30 cellular contexts compared by ENCODE assay signal in the genomic region with DNA sequence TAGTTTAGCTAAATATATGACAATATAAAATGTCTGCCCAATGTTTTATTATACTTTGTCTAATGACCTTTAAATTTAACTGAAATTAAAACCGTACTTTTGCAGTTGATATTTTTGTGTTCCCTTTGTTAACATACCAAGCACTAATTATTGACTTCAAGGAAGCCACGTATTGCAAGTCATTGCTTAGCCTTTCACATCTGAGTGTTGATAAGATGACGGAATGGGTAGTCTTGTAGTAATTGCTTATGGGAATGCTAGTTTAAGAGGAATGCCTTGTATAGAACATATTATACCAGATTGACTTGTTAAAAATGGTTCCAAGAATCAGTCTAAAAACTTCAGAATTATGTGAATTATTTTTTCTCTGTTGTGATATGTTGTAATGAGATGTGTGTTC.
"Had no signal": no experiment of that assay in that cellular context is flagged by ENCODE, and none has a peak within 500 bp of the region (broad histone marks: within the 10 kb centered on the region; RNA-seq: fewer than 3 reads in every experiment).

No MANE protein-coding gene starts in this region.

- H3K36me3 ChIP-seq: ovary, suprapubic skin, tibial artery, transverse colon, upper lobe of right lung, uterus had no signal

- ATAC-seq: naive thymus-derived CD8-positive, alpha-beta T cell; natural killer cell treated with Interleukin-12 subunit alpha and Interleukin-12 subunit beta and Interleukin-15 and Interleukin-18, amount 100 ng/mL, for 72 hours; psoas muscle; right cardiac atrium; sciatic nerve; stimulated activated memory B cell treated with anti-CD40 and anti-IgM and Interleukin-4, amounts not matched to agents 10 μg/mL and 1 μg/mL and 100 μg/mL, for 72 hours; stimulated activated naive CD8-positive, alpha-beta T cell treated with anti-CD3 and anti-CD28 coated beads, Interleukin-15, amount 100 ng/mL, for 72 hours; stimulated activated naive CD8-positive, alpha-beta T cell treated with anti-CD3 and anti-CD28 coated beads, Interleukin-15, Interleukin-2, amounts not matched to agents 100 U/mL and 50 U/mL, for 24 hours; upper lobe of right lung had no signal

- H2AFZ ChIP-seq: parathyroid adenoma had no signal

- H3K4me2 ChIP-seq: smooth muscle cell had no signal

- H3K4me1 ChIP-seq: parathyroid adenoma, psoas muscle, spleen, suprapubic skin, testis, tibial artery, upper lobe of right lung, uterus had no signal

- H3K79me2 ChIP-seq: parathyroid adenoma had no signal

- H3K27me3 ChIP-seq: neutrophil, ovary, spleen, suprapubic skin, testis, tibial artery, transverse colon, upper lobe of right lung, uterus had no signal

- H3K27ac ChIP-seq: neutrophil, ovary, parathyroid adenoma, psoas muscle, skin epidermis, spleen, suprapubic skin, testis, tibial artery, transverse colon, upper lobe of right lung, uterus had no signal

- H3K9ac ChIP-seq: parathyroid adenoma had no signal

- H3K9me3 ChIP-seq: neutrophil, ovary, psoas muscle, spleen, suprapubic skin, testis, tibial artery, transverse colon, upper lobe of right lung, uterus had no signal

- H3K4me3 ChIP-seq: ovary, psoas muscle, skin epidermis, smooth muscle cell, spleen, suprapubic skin, testis, tibial artery, transverse colon, upper lobe of right lung, uterus had no signal

- DNase-seq: naive thymus-derived CD8-positive, alpha-beta T cell; nephron progenitor cell; nucleus accumbens; ovary; posterior cingulate gyrus; psoas muscle; right cardiac atrium; spleen; stimulated activated CD4-positive, alpha-beta T cell treated with anti-CD3 and anti-CD28 coated beads, Interleukin-12 subunit alpha, Interleukin-12 subunit beta, amount 100 ng/mL, for 4 hours; stimulated activated CD4-positive, alpha-beta T cell treated with anti-CD3 and anti-CD28 coated beads, Interleukin-1b, Interleukin-23, amount 100 ng/mL, for 48 hours; stimulated activated CD4-positive, alpha-beta T cell treated with anti-CD3 and anti-CD28 coated beads, Interleukin-4, amount 100 ng/mL, for 1 hour; stimulated activated CD4-positive, alpha-beta T cell treated with anti-CD3 and anti-CD28 coated beads, Interleukin-4, amount 100 ng/mL, for 4 hours; stimulated activated CD8-positive, alpha-beta memory T cell treated with anti-CD3 and anti-CD28 coated beads, Interleukin-4, amount 100 ng/mL, for 48 hours; stimulated activated naive CD4-positive, alpha-beta T cell; stimulated activated naive CD8-positive, alpha-beta T cell treated with anti-CD3 and anti-CD28 coated beads, Interleukin-15, amount 100 ng/mL, for 72 hours; stimulated activated naive CD8-positive, alpha-beta T cell treated with anti-CD3 and anti-CD28 coated beads, Interleukin-15, Interleukin-2, amounts not matched to agents 100 U/mL and 50 U/mL, for 24 hours; substantia nigra; testis; tibial artery; transverse colon; upper lobe of right lung; uterus had no signal
